ENCODE assay signal across 8 cellular contexts in genomic region chr19:2944403-2944774, GRCh38. TPM values are rescaled to one million over a fixed set of nuclear protein-coding genes. Genes with fewer than 3 reads are reported as not detected.
DNase-seq lines count a peak whose midpoint lies in the region; ATAC-seq, FAIRE-seq and TF ChIP-seq lines count a peak whose summit lies in the region.

No MANE protein-coding gene starts in this region.

- 2% methylated on average over 23 of the region's 23 CpGs for WGBS in suprapubic skin

- H3K27me3 Mint-ChIP-seq in T-helper 2 cell treated with Interferon-gamma antibody and Interleukin-4, amounts not matched to agents 5 μg/mL and 100 μg/mL, for 36 hours (ENCODE audit: low read depth): no peaks in the 10 kb centered on the region

- H3K27me3 ChIP-seq in suprapubic skin: no peaks in the 10 kb centered on the region

- H3K4me3 Mint-ChIP-seq in T-helper 2 cell treated with Interferon-gamma antibody and Interleukin-4, amounts not matched to agents 5 μg/mL and 100 μg/mL, for 36 hours: peak overlapping the region; percentile 95

- H3K27ac ChIP-seq in kidney (ENCODE audit: low read depth in 2 of 2, low read length in 2 of 2) (peak overlapping the region; percentile 55 to 94), suprapubic skin (peak overlapping the region; percentile 83)

- no peak for TF ChIP-seq POLR2A in suprapubic skin (IDR thresholded peaks at IDR 0.05)

- H3K4me3 ChIP-seq in kidney (ENCODE audit: low read length in 2 of 2) (peak overlapping the region; percentile 77 to 92), suprapubic skin (peak overlapping the region; percentile 96)

- H3K9ac ChIP-seq in kidney (ENCODE audit: low read length in 2 of 2): peak overlapping the region; percentile 85 to 90

- peaks cover 14% of the 10 kb centered on the region for H3K36me3 Mint-ChIP-seq in T-helper 2 cell treated with Interferon-gamma antibody and Interleukin-4, amounts not matched to agents 5 μg/mL and 100 μg/mL, for 36 hours (ENCODE audit: low read depth)
- peaks cover 0 to under 1% of the 10 kb centered on the region in 2 donors for H3K36me3 Mint-ChIP-seq in activated naive CD4-positive, alpha-beta T cell treated with anti-CD3 and anti-CD28 coated beads, Interleukin-2, amount 50 U/mL, for 72 hours

- H3K27ac Mint-ChIP-seq in T-helper 2 cell treated with Interferon-gamma antibody and Interleukin-4, amounts not matched to agents 5 μg/mL and 100 μg/mL, for 36 hours: peak overlapping the region; percentile 78
- H3K27ac Mint-ChIP-seq in activated naive CD4-positive, alpha-beta T cell treated with anti-CD3 and anti-CD28 coated beads, Interleukin-2, amount 50 U/mL, for 72 hours: peak overlapping the region; percentile 75 to 90

- intact Hi-C loops in kidney (cut with DNase I) (no loop called here), sciatic nerve (cut with DNase I) (no loop called here)

- ATAC-seq in activated naive CD4-positive, alpha-beta T cell treated with anti-CD3 and anti-CD28 coated beads, Interleukin-2, amount 50 U/mL, for 72 hours: no peak
- no peak for ATAC-seq in left lobe of liver
- ATAC-seq in sciatic nerve: no peak

- H3K4me1 ChIP-seq in kidney (ENCODE audit: control insufficient read depth in 1 of 2, insufficient read depth in 1 of 2, low read depth in 1 of 2, low read length in 2 of 2) (peaks cover 0 to 10% of the 10 kb centered on the region in 2 donors), suprapubic skin (peaks cover 29% of the 10 kb centered on the region)

- no peak for DNase-seq in T-helper 2 cell treated with Interferon-gamma antibody and Interleukin-4, amounts not matched to agents 5 μg/mL and 100 μg/mL, for 36 hours (ENCODE audit: low spot score)
- DNase-seq in T-helper 2 cell: no peak
- DNase-seq in activated naive CD4-positive, alpha-beta T cell treated with anti-CD3 and anti-CD28 coated beads, Interleukin-2, amount 50 U/mL, for 72 hours (ENCODE audit: low spot score in 2 of 2): no peak
- no peak for DNase-seq in kidney
- DNase-seq in suprapubic skin (ENCODE audit: low spot score in 2 of 2): no peak
- no peak for DNase-seq in left lobe of liver (ENCODE audit: low spot score)
- no peak for DNase-seq in globus pallidus (ENCODE audit: low spot score)
- DNase-seq in sciatic nerve (ENCODE audit: low spot score): no peak

- H3K36me3 ChIP-seq in kidney (ENCODE audit: control insufficient read depth in 1 of 2, insufficient read depth in 2 of 2, low read length in 2 of 2) (peaks cover 0 to 3% of the 10 kb centered on the region in 2 donors), suprapubic skin (peaks cover 3% of the 10 kb centered on the region)

- peaks cover 24% of the 10 kb centered on the region for H3K4me1 Mint-ChIP-seq in T-helper 2 cell treated with Interferon-gamma antibody and Interleukin-4, amounts not matched to agents 5 μg/mL and 100 μg/mL, for 36 hours (ENCODE audit: low read depth)

- no peak for FAIRE-seq in kidney (lab: Jason Lieb, UNC)

- H3K9me3 ChIP-seq in kidney (ENCODE audit: control insufficient read depth in 1 of 2, low read length in 2 of 2) (no peaks in the 10 kb centered on the region), suprapubic skin (no peaks in the 10 kb centered on the region)

- TF ChIP-seq CTCF in kidney (IDR thresholded peaks at IDR 0.05; ENCODE audit: borderline replicate concordance, extremely low read depth, insufficient read depth): no peak
- no peak for TF ChIP-seq CTCF in suprapubic skin (IDR thresholded peaks at IDR 0.05)

- TF ChIP-seq EP300 in suprapubic skin (IDR thresholded peaks at IDR 0.05): no peak

- H3K9me3 Mint-ChIP-seq in T-helper 2 cell treated with Interferon-gamma antibody and Interleukin-4, amounts not matched to agents 5 μg/mL and 100 μg/mL, for 36 hours: no peaks in the 10 kb centered on the region
- no peaks in the 10 kb centered on the region for H3K9me3 Mint-ChIP-seq in activated naive CD4-positive, alpha-beta T cell treated with anti-CD3 and anti-CD28 coated beads, Interleukin-2, amount 50 U/mL, for 72 hours

RNA-seq across cellular contexts. Expression of gene ZNF77, which starts 0.4 kb away (rescaled TPM):
- total RNA-seq in activated naive CD4-positive, alpha-beta T cell treated with anti-CD3 and anti-CD28 coated beads, Interleukin-2, amount 50 U/mL, for 72 hours: 10 to 100 TPM in 1 of 2 donors, 1 to 10 TPM in 1; 3.7 to 11.2 TPM
- total RNA-seq in kidney: 5.1 TPM
- polyA plus RNA-seq in kidney (ENCODE audit: insufficient read depth, low read depth, low replicate concordance): 2.4 TPM
- total RNA-seq in suprapubic skin: 1 to 10 TPM; 2.8 to 5.6 (median 3.9) TPM
- 1.4 TPM for total RNA-seq in left lobe of liver
- 6.1 TPM for total RNA-seq in sciatic nerve

RNA-seq across cellular contexts. Expression of gene TLE6, which starts 33.0 kb away (rescaled TPM):
- total RNA-seq in activated naive CD4-positive, alpha-beta T cell treated with anti-CD3 and anti-CD28 coated beads, Interleukin-2, amount 50 U/mL, for 72 hours: 1 to 10 TPM; 3.3 to 8.2 TPM
- total RNA-seq in kidney (3.7 TPM), suprapubic skin (1 to 10 TPM in 2 of 4 donors, under 1 TPM in 1, not detected in 1; 0.23 to 1.4 (median 1.3) TPM), left lobe of liver (3.6 TPM), sciatic nerve (4.4 TPM)
- 5.2 TPM for polyA plus RNA-seq in kidney (ENCODE audit: insufficient read depth, low read depth, low replicate concordance)

RNA-seq across cellular contexts. Expression of gene ZNF57, which starts 43.7 kb away (rescaled TPM):
- total RNA-seq in activated naive CD4-positive, alpha-beta T cell treated with anti-CD3 and anti-CD28 coated beads, Interleukin-2, amount 50 U/mL, for 72 hours: 1 to 10 TPM; 3.9 to 5.2 TPM
- total RNA-seq in kidney: 6.1 TPM
- polyA plus RNA-seq in kidney (ENCODE audit: insufficient read depth, low read depth, low replicate concordance): 6.2 TPM
- 10 to 100 TPM; 16.2 to 46.2 (median 23.4) TPM for total RNA-seq in suprapubic skin
- 1.2 TPM for total RNA-seq in left lobe of liver
- total RNA-seq in sciatic nerve: 3.1 TPM
